ENCODE assay signal across 15 cellular contexts in the genomic region with DNA sequence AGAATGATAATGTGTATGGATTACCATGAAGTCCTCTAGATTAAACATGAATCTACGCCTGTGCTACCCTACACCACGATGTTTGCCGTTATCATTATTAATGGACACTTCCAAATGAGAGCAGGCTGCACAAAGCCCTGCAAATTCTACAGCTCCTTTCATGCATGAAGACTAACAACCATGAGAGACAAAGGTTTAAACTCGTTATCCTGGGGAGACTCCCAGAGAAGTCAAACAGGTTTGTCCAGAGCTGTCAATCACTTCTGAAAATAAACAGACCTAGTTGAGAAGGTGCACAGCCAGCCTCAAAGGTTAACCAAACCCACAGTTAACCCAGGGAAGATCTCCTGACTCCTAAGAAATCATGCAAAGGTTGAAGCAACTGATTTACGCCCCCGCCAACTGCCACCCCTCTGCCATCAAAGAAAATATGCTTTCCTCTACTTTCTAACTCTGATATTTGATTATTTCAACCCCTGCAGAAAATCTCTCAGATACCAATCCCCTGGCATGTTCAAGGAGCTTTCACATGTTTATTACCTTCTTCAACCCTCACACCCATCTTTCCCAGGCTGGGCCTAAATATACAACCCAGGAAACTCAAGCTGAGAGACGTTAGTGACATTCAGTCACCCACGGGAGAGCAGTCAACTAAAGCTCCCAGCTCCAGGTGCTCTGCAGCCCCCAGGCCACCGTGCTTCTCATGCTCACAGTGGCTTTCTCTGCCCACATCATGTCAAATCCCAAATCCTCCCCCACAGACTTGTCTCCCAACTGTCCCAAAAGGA. TPM values are rescaled to one million over a fixed set of nuclear protein-coding genes. Genes with fewer than 3 reads are reported as not detected.
DNase-seq lines count a peak whose midpoint lies in the region; ATAC-seq and TF ChIP-seq lines count a peak whose summit lies in the region.
"Had no signal": no experiment of that assay in that cellular context is flagged by ENCODE, and none has a peak within 500 bp of the region (broad histone marks: within the 10 kb centered on the region; RNA-seq: fewer than 3 reads in every experiment).

No MANE protein-coding gene starts in this region.

- no peaks in the 10 kb centered on the region for H3K4me1 Mint-ChIP-seq in immature natural killer cell

- DNase-seq in NCI-H1105 treated with DMSO at 0.1 percent for 48 hours (lab: John Stamatoyannopoulos, UW), result peak; percentile 95
- peak; percentile 98 for DNase-seq in NCI-H748 treated with DMSO at 0.1 percent for 48 hours (lab: John Stamatoyannopoulos, UW)
- peak; percentile 73 for DNase-seq in kidney tubule cell (ENCODE audit: low spot score)
- DNase-seq in NK-92 treated with Interleukin-12 subunit alpha and Interleukin-12 subunit beta, amount 100 ng/mL, for 24 hours (lab: John Stamatoyannopoulos, UW), result no peak
- no peak for DNase-seq in immature natural killer cell
- DNase-seq in dorsolateral prefrontal cortex, result no peak
- DNase-seq: activated T-cell treated with anti-CD3 and anti-CD28 coated beads, Interleukin-2, amount 50 U/mL, for 48 hours; effector memory CD8-positive, alpha-beta T cell; glutamatergic neuron; H9; nucleus accumbens had no signal

- no peaks in the 10 kb centered on the region for H3K9me3 Mint-ChIP-seq in immature natural killer cell
- H3K9me3 Mint-ChIP-seq: effector memory CD8-positive, alpha-beta T cell; H9 had no signal

- no peak overlapping the region for H3K4me3 Mint-ChIP-seq in immature natural killer cell
- H3K4me3 Mint-ChIP-seq: effector memory CD8-positive, alpha-beta T cell; H9 had no signal

- peaks cover 0 to 21% (median 0%) of the 10 kb centered on the region in 45 donors for H3K27me3 ChIP-seq in dorsolateral prefrontal cortex
- H3K27me3 ChIP-seq: vagina had no signal

- H3K27me3 Mint-ChIP-seq in immature natural killer cell (ENCODE audit: low read depth in 3 of 3), result peaks cover 6 to 8% (median 6%) of the 10 kb centered on the region in 3 donors

- no peak for ATAC-seq in GM19452 (IDR thresholded peaks at IDR 0.05; ENCODE audit: unreplicated experiment)
- ATAC-seq: activated CD4-positive, CD25-positive, alpha-beta regulatory T cell treated with anti-CD3 and anti-CD28 coated beads, Interleukin-2, amount 50 U/mL, for 24 hours; effector memory CD8-positive, alpha-beta T cell had no signal

- no peak overlapping the region for H3K27ac Mint-ChIP-seq in immature natural killer cell
- H3K27ac Mint-ChIP-seq: effector memory CD8-positive, alpha-beta T cell had no signal

- no peak overlapping the region for H3K4me3 ChIP-seq in dorsolateral prefrontal cortex
- H3K4me3 ChIP-seq: vagina had no signal

- H3K27ac ChIP-seq in 22Rv1 (peak overlapping the region; percentile 49), dorsolateral prefrontal cortex (no peak overlapping the region)
- H3K27ac ChIP-seq: vagina had no signal

- H3K36me3 Mint-ChIP-seq in immature natural killer cell, result no peaks in the 10 kb centered on the region

- TF ChIP-seq CTCF in 22Rv1 (IDR thresholded peaks at IDR 0.05) (no peak), dorsolateral prefrontal cortex (IDR thresholded peaks at IDR 0.05 in 54 of 56, conservative IDR thresholded peaks at IDR 0.05 in 2 of 56; ENCODE audit: low read depth in 1 of 56, partially characterized antibody in 56 of 56) (no peak)

- intact Hi-C loops in dorsolateral prefrontal cortex (cut with DNase I), result no loop called here

RNA-seq across cellular contexts. Expression of a gene that starts 35.9 kb away (rescaled TPM):
- polyA plus RNA-seq in immature natural killer cell, result under 1 TPM in 1 of 3 donors, not detected in 2; 0.04 TPM
- 10 to 100 TPM in 5 of 120 experiments, 1 to 10 TPM in 115; 1.7 to 12.2 (median 5.1) TPM for total RNA-seq in dorsolateral prefrontal cortex

Comparison
In these comparisons a context has a peak if more than half of its experiments do, and no peak if none do; other contexts are left out.
1. DNase-seq: peak in NCI-H1105 treated with DMSO at 0.1 percent for 48 hours (single experiment), NCI-H748 treated with DMSO at 0.1 percent for 48 hours (single experiment) and kidney tubule cell (single experiment); none in NK-92 treated with Interleukin-12 subunit alpha and Interleukin-12 subunit beta, amount 100 ng/mL, for 24 hours (single experiment), immature natural killer cell (0 of 3) and dorsolateral prefrontal cortex (0 of 10).